8 cellular contexts compared by ENCODE assay signal in the genomic region with DNA sequence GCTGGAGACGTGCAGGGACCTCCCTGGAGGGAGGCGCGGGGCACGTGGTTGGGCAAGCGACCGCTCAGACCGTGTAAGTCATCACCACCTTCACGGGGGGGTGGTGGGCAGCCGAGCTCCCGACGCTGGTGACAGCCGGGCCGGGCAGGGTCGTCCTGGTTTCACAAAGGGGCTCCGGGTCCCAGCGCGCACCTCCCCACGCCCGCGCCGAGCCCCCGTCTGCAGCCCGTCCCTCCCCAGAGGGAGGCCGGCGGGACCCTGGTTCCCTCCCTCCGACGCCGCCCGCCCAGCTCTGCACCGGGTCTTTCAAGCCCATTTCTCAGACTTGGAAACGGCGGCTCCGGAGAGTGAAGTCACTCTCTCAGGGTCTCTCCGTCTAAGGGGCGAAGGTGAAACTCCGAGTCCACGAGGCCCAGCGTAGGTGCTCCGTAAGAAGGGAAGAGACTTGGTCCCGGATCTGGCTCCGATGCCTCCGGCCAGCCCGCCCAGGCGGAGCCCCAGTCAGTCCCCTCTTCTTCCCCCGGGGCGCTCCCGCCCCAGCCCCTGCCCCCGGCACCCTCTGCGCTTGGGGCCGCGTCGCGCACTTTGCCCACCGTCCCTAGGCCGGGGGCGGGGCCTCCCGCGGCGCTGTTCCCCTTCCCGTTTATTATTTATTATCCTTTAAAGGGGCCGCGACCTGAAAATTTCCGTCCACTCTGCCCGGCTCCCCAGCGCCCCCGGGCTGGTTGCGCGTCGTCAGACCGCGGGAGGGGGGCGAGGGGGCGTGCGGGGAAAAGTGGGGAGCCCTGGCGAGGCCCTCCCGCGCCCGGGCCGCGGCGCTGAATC. TPM values are rescaled to one million over a fixed set of nuclear protein-coding genes. Genes with fewer than 3 reads are reported as not detected.
DNase-seq lines count a peak whose midpoint lies in the region; TF ChIP-seq lines count a peak whose summit lies in the region.

No MANE protein-coding gene starts in this region.

- H3K4me3 ChIP-seq in SJSA1 (peak overlapping the region; percentile 90), neuronal stem cell (ENCODE audit: low read length in 2 of 2) (peak overlapping the region; percentile 97 to 98)

- peak overlapping the region; percentile 97 for H2AFZ ChIP-seq in neuronal stem cell (ENCODE audit: low read length)

- H2BK5ac ChIP-seq in neuronal stem cell (ENCODE audit: low read length) = peak overlapping the region; percentile 98

- H3K9ac ChIP-seq in neuronal stem cell (ENCODE audit: low read depth, low read length, poor library complexity) = peak overlapping the region; percentile 87

- peak overlapping the region; percentile 93 for H3K23ac ChIP-seq in neuronal stem cell (ENCODE audit: low read depth, low read length, poor library complexity)

- peak overlapping the region; percentile 96 for H3K18ac ChIP-seq in neuronal stem cell (ENCODE audit: low read length)

- H4K91ac ChIP-seq in neuronal stem cell (ENCODE audit: low read depth, low read length, poor library complexity) = no peak overlapping the region

- H3K27ac Mint-ChIP-seq in activated naive CD4-positive, alpha-beta T cell treated with anti-CD3 and anti-CD28 coated beads, Interleukin-2, amount 10 ng/mL, durations not matched to agents 7 days and 5 days = peak overlapping the region; percentile 82
- H3K27ac Mint-ChIP-seq in type B pancreatic cell = peak overlapping the region; percentile 50

- H2BK120ac ChIP-seq in neuronal stem cell (ENCODE audit: low read depth, low read length) = peak overlapping the region; percentile 89

- DNase-seq in GM03348 (ENCODE audit: low spot score) (peak; percentile 93), HCEC 1CT (peak; percentile 86), M059J (ENCODE audit: low read depth) (peak; percentile 78), SJSA1 (ENCODE audit: low read depth in 1 of 2, low spot score in 2 of 2) (peak; percentile 77 to 83), germinal center (ENCODE audit: low spot score) (peak; percentile 87), neuronal stem cell (ENCODE audit: low spot score) (peak; percentile 84), type B pancreatic cell (ENCODE audit: extremely low spot score, unreplicated experiment) (peak; percentile 85)
- peak; percentile 82 for DNase-seq in activated naive CD4-positive, alpha-beta T cell treated with anti-CD3 and anti-CD28 coated beads, Interleukin-2, amount 10 ng/mL, durations not matched to agents 7 days and 5 days

- H3K27ac ChIP-seq in SJSA1 (peak overlapping the region; percentile 72), neuronal stem cell (replicated peaks; ENCODE audit: low read length) (peak overlapping the region; percentile 56)

- H3K4me3 Mint-ChIP-seq in activated naive CD4-positive, alpha-beta T cell treated with anti-CD3 and anti-CD28 coated beads, Interleukin-2, amount 10 ng/mL, durations not matched to agents 7 days and 5 days = peak overlapping the region; percentile 76
- H3K4me3 Mint-ChIP-seq in type B pancreatic cell = peak overlapping the region; percentile 82

- no CpG with 5 or more reads among the region's 81 CpGs for WGBS in neuronal stem cell (ENCODE audit: extremely low coverage in 2 of 2, insufficient read length in 2 of 2, insufficient replicate concordance in 1 of 2), 2 donors

- H2AK5ac ChIP-seq in neuronal stem cell (ENCODE audit: low read depth, low read length) = peak overlapping the region; percentile 94

- H4K8ac ChIP-seq in neuronal stem cell (ENCODE audit: low read depth, low read length) = peak overlapping the region; percentile 43

- TF ChIP-seq CTCF in type B pancreatic cell (conservative IDR thresholded peaks at IDR 0.05) = no peak

- peak overlapping the region; percentile 80 for H3K4me2 ChIP-seq in neuronal stem cell (ENCODE audit: insufficient read depth, low read length, poor library complexity, severe bottlenecking)

- peaks cover 9% of the 10 kb centered on the region for H3K27me3 ChIP-seq in SJSA1 (replicated peaks)
- peaks cover 0 to 13% (median under 1%) of the 10 kb centered on the region in 3 experiments for H3K27me3 ChIP-seq in neuronal stem cell (ENCODE audit: control insufficient read depth in 3 of 3, insufficient read depth in 3 of 3, low read depth in 1 of 3, low read length in 3 of 3)

- H3K4me1 ChIP-seq in SJSA1 (replicated peaks) (peaks cover 10% of the 10 kb centered on the region), neuronal stem cell (ENCODE audit: control insufficient read depth in 2 of 2, insufficient read depth in 1 of 2, low read depth in 1 of 2, low read length in 2 of 2) (peaks cover 7 to 10% of the 10 kb centered on the region in 2 donors)

- peaks cover 28% of the 10 kb centered on the region for H3K4me1 Mint-ChIP-seq in activated naive CD4-positive, alpha-beta T cell treated with anti-CD3 and anti-CD28 coated beads, Interleukin-2, amount 10 ng/mL, durations not matched to agents 7 days and 5 days
- peaks cover 5% of the 10 kb centered on the region for H3K4me1 Mint-ChIP-seq in type B pancreatic cell (ENCODE audit: unreplicated experiment)

- CTCF ChIA-PET in activated naive CD4-positive, alpha-beta T cell treated with anti-CD3 and anti-CD28 coated beads, Interleukin-2, amount 10 ng/mL, durations not matched to agents 7 days and 5 days (lab: Charles Lee) = interaction anchor here (0.8 to 3.7 kb wide), 2 partner anchors 58 to 61 kb away, joined by 5 to 74 read pairs; a partner anchor contains a TSS

- H3K36me3 Mint-ChIP-seq in activated naive CD4-positive, alpha-beta T cell treated with anti-CD3 and anti-CD28 coated beads, Interleukin-2, amount 10 ng/mL, durations not matched to agents 7 days and 5 days = peaks cover 5% of the 10 kb centered on the region
- H3K36me3 Mint-ChIP-seq in type B pancreatic cell = no peaks in the 10 kb centered on the region

- no peak overlapping the region for H3K4ac ChIP-seq in neuronal stem cell (ENCODE audit: low read length)

- peaks cover 16% of the 10 kb centered on the region for H3K27me3 Mint-ChIP-seq in activated naive CD4-positive, alpha-beta T cell treated with anti-CD3 and anti-CD28 coated beads, Interleukin-2, amount 10 ng/mL, durations not matched to agents 7 days and 5 days
- peaks cover 11% of the 10 kb centered on the region for H3K27me3 Mint-ChIP-seq in type B pancreatic cell

- peak overlapping the region; percentile 75 for H3K14ac ChIP-seq in neuronal stem cell (ENCODE audit: low read length)

- peak overlapping the region; percentile 95 for H2BK15ac ChIP-seq in neuronal stem cell (ENCODE audit: low read length)

- H3K79me1 ChIP-seq in neuronal stem cell (ENCODE audit: low read depth, low read length) = peaks cover 10% of the 10 kb centered on the region

- no peaks in the 10 kb centered on the region; the same call in 1 of the 2 replicates for H3K9me3 ChIP-seq in SJSA1 (replicated peaks)
- H3K9me3 ChIP-seq in neuronal stem cell (replicated peaks in 1 of 2; ENCODE audit: control insufficient read depth in 2 of 2, insufficient read depth in 1 of 2, low read depth in 1 of 2, low read length in 2 of 2) = no peaks in the 10 kb centered on the region

- H3K36me3 ChIP-seq in SJSA1 (peaks cover 7% of the 10 kb centered on the region), neuronal stem cell (replicated peaks in 1 of 2; ENCODE audit: control insufficient read depth in 2 of 2, insufficient read depth in 2 of 2, low read length in 2 of 2) (peaks cover 10 to 29% of the 10 kb centered on the region in 2 donors)

- H3K9me3 Mint-ChIP-seq in activated naive CD4-positive, alpha-beta T cell treated with anti-CD3 and anti-CD28 coated beads, Interleukin-2, amount 10 ng/mL, durations not matched to agents 7 days and 5 days = no peaks in the 10 kb centered on the region
- H3K9me3 Mint-ChIP-seq in type B pancreatic cell = no peaks in the 10 kb centered on the region

- H2BK12ac ChIP-seq in neuronal stem cell (ENCODE audit: low read length) = peak overlapping the region; percentile 94

RNA-seq across cellular contexts. Expression of a gene that starts 0.5 kb away (rescaled TPM):
- 0.71 and 3.7 TPM in 2 replicates for total RNA-seq in M059J (2014; rRNA removed; shearing (Covaris generic))
- 4.2 and 8.1 TPM in 2 replicates for total RNA-seq in SJSA1 (2014; rRNA removed; shearing (Covaris generic))
- 61.6 TPM for polyA plus RNA-seq in neuronal stem cell (2013, experiment 1 of 2)
- polyA plus RNA-seq in neuronal stem cell (2013, experiment 2 of 2) = 65.4 TPM
- 83.0 and 124 TPM in 2 replicates for total RNA-seq in type B pancreatic cell (ENCODE audit: low replicate concordance)

RNA-seq across cellular contexts. Expression of a gene that starts 8.2 kb away (rescaled TPM):
- total RNA-seq in M059J (2014; rRNA removed; shearing (Covaris generic)) = not detected in 2 replicates
- total RNA-seq in SJSA1 (2014; rRNA removed; shearing (Covaris generic)) = not detected in 2 replicates
- 0.29 TPM for polyA plus RNA-seq in neuronal stem cell (2013, experiment 1 of 2)
- 0.39 TPM for polyA plus RNA-seq in neuronal stem cell (2013, experiment 2 of 2)
- total RNA-seq in type B pancreatic cell (ENCODE audit: low replicate concordance) = 1.2 and 2.2 TPM in 2 replicates

RNA-seq across cellular contexts. Expression of a gene that starts 12.3 kb away (rescaled TPM):
- 30.4 and 37.0 TPM in 2 replicates for total RNA-seq in M059J (2014; rRNA removed; shearing (Covaris generic))
- total RNA-seq in SJSA1 (2014; rRNA removed; shearing (Covaris generic)) = 23.9 and 38.2 TPM in 2 replicates
- 52.8 TPM for polyA plus RNA-seq in neuronal stem cell (2013, experiment 1 of 2)
- 52.4 TPM for polyA plus RNA-seq in neuronal stem cell (2013, experiment 2 of 2)
- 48.8 and 56.7 TPM in 2 replicates for total RNA-seq in type B pancreatic cell (ENCODE audit: low replicate concordance)

RNA-seq across cellular contexts. Expression of a gene that starts 32.0 kb away (rescaled TPM):
- total RNA-seq in M059J (2014; rRNA removed; shearing (Covaris generic)) = not detected in 2 replicates
- not detected in 2 replicates for total RNA-seq in SJSA1 (2014; rRNA removed; shearing (Covaris generic))
- polyA plus RNA-seq in neuronal stem cell (2013, experiment 1 of 2) = not detected
- polyA plus RNA-seq in neuronal stem cell (2013, experiment 2 of 2) = not detected
- total RNA-seq in type B pancreatic cell (ENCODE audit: low replicate concordance) = not detected in 2 replicates

RNA-seq across cellular contexts. Expression of a gene that starts 32.3 kb away (rescaled TPM):
- total RNA-seq in M059J (2014; rRNA removed; shearing (Covaris generic)) = 22.7 and 32.8 TPM in 2 replicates
- total RNA-seq in SJSA1 (2014; rRNA removed; shearing (Covaris generic)) = 17.2 and 18.7 TPM in 2 replicates
- polyA plus RNA-seq in neuronal stem cell (2013, experiment 1 of 2) = 33.3 TPM
- 32.9 TPM for polyA plus RNA-seq in neuronal stem cell (2013, experiment 2 of 2)
- total RNA-seq in type B pancreatic cell (ENCODE audit: low replicate concordance) = 59.6 and 74.2 TPM in 2 replicates

Comparison
In these comparisons a context has a peak if more than half of its experiments do, and no peak if none do; other contexts are left out.
1. Peak in every context shown above with its lines: DNase-seq, H3K4me3 ChIP-seq and H3K27ac ChIP-seq.